In genomic region chr9:70012569-70012968, GRCh38 we compare ENCODE assay signal across 19 cellular contexts. TPM values are rescaled to one million over a fixed set of nuclear protein-coding genes. Genes with fewer than 3 reads are reported as not detected.
"Had no signal": no experiment of that assay in that cellular context is flagged by ENCODE, and none has a peak within 500 bp of the region (broad histone marks: within the 10 kb centered on the region; RNA-seq: fewer than 3 reads in every experiment).

No MANE protein-coding gene starts in this region.

- H3K9me3 ChIP-seq: lower lobe of right lung, pancreas, stomach, thoracic aorta, upper lobe of right lung had no signal

- DNase-seq: activated CD4-positive, alpha-beta T cell treated with anti-CD3 and anti-CD28 coated beads, Interleukin-2, amount 50 U/mL, for 4 hours; activated CD4-positive, CD25-positive, alpha-beta regulatory T cell treated with anti-CD3 and anti-CD28 coated beads, Interleukin-2, amount 50 U/mL, for 72 hours; activated naive CD4-positive, alpha-beta T cell; activated T-cell treated with anti-CD3 and anti-CD28 coated beads for 4 hours; anterior cingulate cortex; dermis blood vessel endothelial cell; effector memory CD8-positive, alpha-beta T cell; foreskin melanocyte; left cardiac atrium; lower lobe of right lung; pancreas; stimulated activated CD4-positive, alpha-beta T cell treated with anti-CD3 and anti-CD28 coated beads, Interleukin-12 subunit alpha, Interleukin-12 subunit beta, amount 100 ng/mL, for 4 hours; stimulated activated CD4-positive, alpha-beta T cell treated with anti-CD3 and anti-CD28 coated beads, Interleukin-2, amount 100 ng/mL, for 24 hours; stomach; upper lobe of right lung had no signal

- H3K27ac ChIP-seq: lower lobe of right lung, pancreas, stomach, upper lobe of right lung had no signal

- H3K9me3 Mint-ChIP-seq: effector memory CD8-positive, alpha-beta T cell; neural crest cell had no signal

- H3K4me1 ChIP-seq: lower lobe of right lung, pancreas, stomach, upper lobe of right lung had no signal

- H3K4me3 ChIP-seq: lower lobe of right lung, pancreas, stomach, thoracic aorta, upper lobe of right lung had no signal

- H3K36me3 Mint-ChIP-seq: mesothelial cell of epicardium had no signal

- H3K27me3 ChIP-seq: pancreas, stomach, upper lobe of right lung had no signal

- H3K4me3 Mint-ChIP-seq: effector memory CD8-positive, alpha-beta T cell; mesothelial cell of epicardium; neural crest cell had no signal

- H3K36me3 ChIP-seq: lower lobe of right lung, pancreas, stomach, thoracic aorta, upper lobe of right lung had no signal

- H3K27ac Mint-ChIP-seq: effector memory CD8-positive, alpha-beta T cell; mesothelial cell of epicardium had no signal

RNA-seq across cellular contexts. Expression of gene MAMDC2, which starts 31.1 kb away (rescaled TPM):
- total RNA-seq: T-helper 2 cell treated with Interferon-gamma antibody and Interleukin-4, amounts not matched to agents 100 ng/mL and 5 ng/mL, for 36 hours had no signal
